In genomic region chr18:853471-853870, GRCh38 we compare ENCODE assay signal across 31 cellular contexts. TPM values are rescaled to one million over a fixed set of nuclear protein-coding genes. Genes with fewer than 3 reads are reported as not detected.
"Had no signal": no experiment of that assay in that cellular context is flagged by ENCODE, and none has a peak within 500 bp of the region (broad histone marks: within the 10 kb centered on the region; RNA-seq: fewer than 3 reads in every experiment).

No MANE protein-coding gene starts in this region.

- H3K4me1 Mint-ChIP-seq: mesothelial cell of epicardium; naive B cell; natural killer cell; nephron progenitor cell; neural progenitor cell; stimulated activated naive B cell treated with anti-CD40 and anti-IgM and Interleukin-4, amounts not matched to agents 10 μg/mL and 1 μg/mL and 100 μg/mL, for 72 hours had no signal

- H3K9me3 Mint-ChIP-seq: mesothelial cell of epicardium; naive B cell; natural killer cell; nephron progenitor cell; neural progenitor cell; stimulated activated naive B cell treated with anti-CD40 and anti-IgM and Interleukin-4, amounts not matched to agents 10 μg/mL and 1 μg/mL and 100 μg/mL, for 72 hours; stimulated activated naive CD8-positive, alpha-beta T cell treated with anti-CD3 and anti-CD28 coated beads, Interleukin-15, Interleukin-2, amounts not matched to agents 100 ng/mL and 50 ng/mL, for 24 hours had no signal

- H3K9me3 ChIP-seq: left ventricle myocardium inferior, neutrophil, ovary, right atrium auricular region, right lobe of liver, suprapubic skin, thoracic aorta, tibial artery, upper lobe of right lung, uterus had no signal

- DNase-seq: islet precursor cell; left ventricle myocardium inferior; mesendoderm; naive B cell; natural killer cell; nephron progenitor cell; occipital lobe; ovary; right lobe of liver; stimulated activated CD4-positive, alpha-beta T cell treated with anti-CD3 and anti-CD28 coated beads, Interleukin-1b, Interleukin-23, amount 100 ng/mL, for 48 hours; stimulated activated CD4-positive, alpha-beta T cell treated with anti-CD3 and anti-CD28 coated beads, Interleukin-4, amount 100 ng/mL, for 1 hour; stimulated activated naive B cell treated with anti-CD40 and anti-IgM and Interleukin-4, amounts not matched to agents 10 μg/mL and 1 μg/mL and 100 μg/mL, for 72 hours; tibial artery; trophoblast cell; upper lobe of right lung; uterus had no signal

- H3K27me3 ChIP-seq: hepatocyte, neural progenitor cell, neutrophil, ovary, right atrium auricular region, right lobe of liver, suprapubic skin, upper lobe of right lung, uterus had no signal

- H3K27ac ChIP-seq: hepatocyte, left ventricle myocardium inferior, neural progenitor cell, neutrophil, ovary, right atrium auricular region, right lobe of liver, suprapubic skin, thoracic aorta, tibial artery, upper lobe of right lung, uterus had no signal

- H3K4me1 ChIP-seq: left ventricle myocardium inferior, neural progenitor cell, right atrium auricular region, suprapubic skin, tibial artery, upper lobe of right lung, uterus had no signal

- H3K36me3 ChIP-seq: left ventricle myocardium inferior, neural progenitor cell, neutrophil, ovary, right atrium auricular region, right lobe of liver, suprapubic skin, thoracic aorta, tibial artery, upper lobe of right lung, uterus had no signal

- H3K4me3 Mint-ChIP-seq: mesothelial cell of epicardium; naive B cell; natural killer cell; nephron progenitor cell; neural progenitor cell; stimulated activated naive B cell treated with anti-CD40 and anti-IgM and Interleukin-4, amounts not matched to agents 10 μg/mL and 1 μg/mL and 100 μg/mL, for 72 hours; stimulated activated naive CD8-positive, alpha-beta T cell treated with anti-CD3 and anti-CD28 coated beads, Interleukin-15, Interleukin-2, amounts not matched to agents 100 ng/mL and 50 ng/mL, for 24 hours had no signal

- ATAC-seq: natural killer cell; right lobe of liver; stimulated activated naive B cell treated with anti-CD40 and anti-IgM and Interleukin-4, amounts not matched to agents 10 μg/mL and 1 μg/mL and 100 μg/mL, for 72 hours; upper lobe of right lung had no signal

- H3K27me3 Mint-ChIP-seq: progenitor cell of endocrine pancreas had no signal

- H3K27ac Mint-ChIP-seq: mesothelial cell of epicardium; natural killer cell; nephron progenitor cell; neural progenitor cell; progenitor cell of endocrine pancreas; stimulated activated naive B cell treated with anti-CD40 and anti-IgM and Interleukin-4, amounts not matched to agents 10 μg/mL and 1 μg/mL and 100 μg/mL, for 72 hours; stimulated activated naive CD8-positive, alpha-beta T cell treated with anti-CD3 and anti-CD28 coated beads, Interleukin-15, Interleukin-2, amounts not matched to agents 100 ng/mL and 50 ng/mL, for 24 hours had no signal

- H3K4me3 ChIP-seq: hepatocyte, left ventricle myocardium inferior, lung, neural progenitor cell, ovary, right atrium auricular region, right lobe of liver, smooth muscle cell, suprapubic skin, thoracic aorta, tibial artery, upper lobe of right lung, uterus had no signal

- H3K36me3 Mint-ChIP-seq: mesothelial cell of epicardium; naive B cell; natural killer cell; neural progenitor cell; stimulated activated naive B cell treated with anti-CD40 and anti-IgM and Interleukin-4, amounts not matched to agents 10 μg/mL and 1 μg/mL and 100 μg/mL, for 72 hours had no signal

RNA-seq across cellular contexts. Expression of gene ADCYAP1, which starts 51.2 kb away (rescaled TPM):
- total RNA-seq: kidney epithelial cell, mononuclear cell, progenitor cell of endocrine pancreas, pulmonary artery endothelial cell, renal cortical epithelial cell, smooth muscle cell, suprapubic skin had no signal
- polyA plus RNA-seq: smooth muscle cell had no signal
